ENCODE assay signal across 1 cellular context in genomic region chr12:6333566-6333965, GRCh38.
TF ChIP-seq lines count a peak whose summit lies in the region.

No MANE protein-coding gene starts in this region.

TF ChIP-seq in liver, 16 proteins besides CTCF, POLR2A, EP300 and RAD21 (continued from another document):
- no peak for TF ChIP-seq REST (IDR thresholded peaks at IDR 0.05)
- no peak for TF ChIP-seq NR2F2 (IDR thresholded peaks at IDR 0.05)
- TF ChIP-seq MAX (IDR thresholded peaks at IDR 0.05), result no peak
- no peak for TF ChIP-seq GABPA (IDR thresholded peaks at IDR 0.05 in 1 of 2, conservative IDR thresholded peaks at IDR 0.05 in 1 of 2)
- no peak for TF ChIP-seq FOXA2 (IDR thresholded peaks at IDR 0.05)
- no peak for TF ChIP-seq TAF1 (conservative IDR thresholded peaks at IDR 0.05)
- no peak for TF ChIP-seq HNF4A (conservative IDR thresholded peaks at IDR 0.05)
